Comparison of ENCODE assay signal across 8 cellular contexts in the genomic region with DNA sequence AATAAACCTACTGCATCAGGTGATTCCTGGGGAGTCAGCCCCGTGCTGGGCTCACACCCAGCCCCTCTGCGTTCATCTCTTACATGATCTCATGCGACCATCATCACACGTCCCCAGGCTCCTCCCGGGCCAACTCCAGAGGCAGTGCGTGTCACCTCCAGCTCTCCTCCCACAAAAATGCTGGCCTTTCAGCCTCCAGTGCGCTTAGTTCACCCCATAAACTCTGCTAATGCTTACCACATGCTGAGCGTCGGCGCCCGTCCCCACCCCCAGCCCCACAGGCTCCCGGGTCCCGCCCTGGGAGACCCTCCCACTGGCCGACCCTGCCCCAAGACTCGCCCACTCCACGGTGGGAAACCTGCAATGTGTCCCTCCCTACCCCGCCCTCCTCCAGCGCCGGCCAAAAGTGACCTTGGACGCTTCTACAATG. TPM values are rescaled to one million over a fixed set of nuclear protein-coding genes. Genes with fewer than 3 reads are reported as not detected.
DNase-seq lines count a peak whose midpoint lies in the region; ATAC-seq and TF ChIP-seq lines count a peak whose summit lies in the region.

No MANE protein-coding gene starts in this region.

- ATAC-seq in GM18517 (IDR thresholded peaks at IDR 0.05; ENCODE audit: unreplicated experiment), result no peak
- ATAC-seq in HG02642 (IDR thresholded peaks at IDR 0.05; ENCODE audit: poor library complexity, unreplicated experiment), result no peak

- peaks cover 2% of the 10 kb centered on the region for H3K27me3 Mint-ChIP-seq in chondrocyte (ENCODE audit: low read depth)

- DNase-seq in ACHN (peak; percentile 41), chondrocyte (ENCODE audit: low spot score) (no peak), NCI-H82 (lab: John Stamatoyannopoulos, UW) (no peak), AG08395 (ENCODE audit: low spot score) (no peak)

- no peak overlapping the region for H3K27ac Mint-ChIP-seq in chondrocyte (ENCODE audit: unreplicated experiment)

- TF ChIP-seq CTCF in chondrocyte (IDR thresholded peaks at IDR 0.05), result no peak

- H3K4me3 Mint-ChIP-seq in chondrocyte (ENCODE audit: unreplicated experiment), result peak overlapping the region; percentile 57

- H3K4me1 Mint-ChIP-seq in chondrocyte (ENCODE audit: low read depth), result peaks cover 13% of the 10 kb centered on the region

- H3K27ac ChIP-seq in HUES48 (ENCODE audit: low read depth, low read length), result no peak overlapping the region
- no peak overlapping the region for H3K27ac ChIP-seq in muscle layer of colon (ENCODE audit: low read depth, low read length)

- peaks cover 18% of the 10 kb centered on the region for H3K27me3 ChIP-seq in HUES48 (ENCODE audit: control insufficient read depth, insufficient read depth, low read length)
- H3K27me3 ChIP-seq in muscle layer of colon (ENCODE audit: control insufficient read depth in 1 of 2, insufficient read depth in 2 of 2, low read length in 2 of 2), result no peaks in the 10 kb centered on the region

- no peaks in the 10 kb centered on the region for H3K9me3 ChIP-seq in HUES48 (ENCODE audit: control insufficient read depth, insufficient read depth, low read length)
- no peaks in the 10 kb centered on the region for H3K9me3 ChIP-seq in muscle layer of colon (ENCODE audit: low read length)

- in situ Hi-C loops in ACHN (cut with HindIII; ENCODE audit: low pct_ligation_motif_present, low pct_unique_long_range_greater_than_20kb, low sequenced_read_pairs), result no loop called here

- H3K4me1 ChIP-seq in HUES48 (ENCODE audit: control insufficient read depth, insufficient read depth, low read length) (peaks cover 9% of the 10 kb centered on the region; the same call in 1 of the 2 replicates), muscle layer of colon (ENCODE audit: insufficient read depth, low read length) (peaks cover 16% of the 10 kb centered on the region)

- H3K9me3 Mint-ChIP-seq in chondrocyte (ENCODE audit: low read depth), result no peaks in the 10 kb centered on the region

- H3K9ac ChIP-seq in HUES48 (ENCODE audit: low read depth, low read length) (no peak overlapping the region), muscle layer of colon (ENCODE audit: low read length) (no peak overlapping the region)

- no peaks in the 10 kb centered on the region for H3K36me3 Mint-ChIP-seq in chondrocyte (ENCODE audit: low read depth)

- H3K4me3 ChIP-seq in HUES48 (ENCODE audit: low read depth, low read length), result peak overlapping the region; percentile 72
- peak overlapping the region; percentile 34 to 63 for H3K4me3 ChIP-seq in muscle layer of colon (ENCODE audit: low read depth in 1 of 2, low read length in 2 of 2)

- no peaks in the 10 kb centered on the region for H3K36me3 ChIP-seq in HUES48 (ENCODE audit: control insufficient read depth, insufficient read depth, low read length)
- H3K36me3 ChIP-seq in muscle layer of colon (ENCODE audit: insufficient read depth, low read length), result no peaks in the 10 kb centered on the region

RNA-seq across cellular contexts. Expression of gene SDK1, which starts 0.8 kb away (rescaled TPM):
- 9.5 to 12.2 TPM (median 10.9 TPM) in 3 replicates for total RNA-seq in chondrocyte
